18 cellular contexts compared by ENCODE assay signal in the genomic region with DNA sequence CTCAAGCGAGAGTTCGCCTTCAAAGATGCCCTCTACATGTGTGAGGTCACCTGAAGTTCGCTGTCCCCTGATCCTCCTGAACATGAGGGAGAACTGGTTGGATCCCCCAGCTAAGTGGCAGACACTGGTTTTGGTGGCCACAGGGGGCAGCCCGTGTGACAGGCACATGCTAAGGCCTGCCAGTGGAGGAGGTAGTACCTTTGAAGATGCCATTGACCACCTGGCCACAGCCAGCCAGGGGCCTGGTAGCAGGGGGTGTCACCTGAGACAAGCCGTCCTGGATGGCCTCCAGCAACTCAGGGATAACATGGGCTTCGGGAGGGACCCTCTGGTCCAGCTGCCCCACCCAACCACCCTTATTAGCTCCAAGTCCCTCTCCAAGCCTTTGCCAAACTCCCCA. TPM values are rescaled to one million over a fixed set of nuclear protein-coding genes. Genes with fewer than 3 reads are reported as not detected.
"Had no signal": no experiment of that assay in that cellular context is flagged by ENCODE, and none has a peak within 500 bp of the region (broad histone marks: within the 10 kb centered on the region; RNA-seq: fewer than 3 reads in every experiment).

No MANE protein-coding gene starts in this region.

- FAIRE-seq: pancreas had no signal

- H3K27me3 ChIP-seq: hepatocyte, pancreas, tibial artery, uterus had no signal

- DNase-seq: activated CD4-positive, alpha-beta memory T cell treated with anti-CD3 and anti-CD28 coated beads for 36 hours; activated CD4-positive, alpha-beta T cell treated with anti-CD3 and anti-CD28 coated beads for 1 hour; activated CD8-positive, alpha-beta memory T cell treated with anti-CD3 and anti-CD28 coated beads, Interleukin-2, amount 50 U/mL, for 4 hours; activated naive CD4-positive, alpha-beta T cell; activated T-cell treated with anti-CD3 and anti-CD28 coated beads, Interleukin-2, amount 50 U/mL, for 72 hours; stimulated activated CD4-positive, alpha-beta T cell treated with anti-CD3 and anti-CD28 coated beads, Interleukin-15, amount 100 ng/mL, for 24 hours; stimulated activated CD4-positive, alpha-beta T cell treated with anti-CD3 and anti-CD28 coated beads, Interleukin-4, amount 100 ng/mL, for 4 hours; T-helper 9 cell; uterus had no signal

- H3K4me3 ChIP-seq: hepatocyte, pancreas, tibial artery, uterus had no signal

- H3K36me3 Mint-ChIP-seq: activated CD4-positive, alpha-beta memory T cell treated with anti-CD3 and anti-CD28 coated beads for 36 hours; mesothelial cell of epicardium had no signal

- H3K9me3 ChIP-seq: pancreas, tibial artery, uterus had no signal

- H3K4me3 Mint-ChIP-seq: activated CD4-positive, alpha-beta memory T cell treated with anti-CD3 and anti-CD28 coated beads for 36 hours; activated T-cell treated with anti-CD3 and anti-CD28 coated beads, Interleukin-2, amount 50 U/mL, for 72 hours; central memory CD8-positive, alpha-beta T cell; mesothelial cell of epicardium; neural crest cell had no signal

- H3K4me1 Mint-ChIP-seq: central memory CD8-positive, alpha-beta T cell; neural crest cell had no signal

- H3K27ac ChIP-seq: hepatocyte, pancreas, uterus had no signal

- H2AFZ ChIP-seq: hepatocyte had no signal

- H3K27ac Mint-ChIP-seq: activated CD4-positive, alpha-beta memory T cell treated with anti-CD3 and anti-CD28 coated beads for 36 hours; activated T-cell treated with anti-CD3 and anti-CD28 coated beads, Interleukin-2, amount 50 U/mL, for 72 hours; mesothelial cell of epicardium had no signal

- ATAC-seq: pancreas had no signal

- H3K36me3 ChIP-seq: pancreas, tibial artery, uterus had no signal

- H3K4me2 ChIP-seq: hepatocyte had no signal

- H3K9me3 Mint-ChIP-seq: activated CD4-positive, alpha-beta memory T cell treated with anti-CD3 and anti-CD28 coated beads for 36 hours; activated T-cell treated with anti-CD3 and anti-CD28 coated beads, Interleukin-2, amount 50 U/mL, for 72 hours; central memory CD8-positive, alpha-beta T cell; mesothelial cell of epicardium; neural crest cell had no signal

- H3K79me2 ChIP-seq: hepatocyte had no signal

- H3K4me1 ChIP-seq: pancreas, uterus had no signal

RNA-seq across cellular contexts. Expression of gene ALDH3A1, which starts 7.3 kb away (rescaled TPM):
- total RNA-seq: neural crest cell had no signal

RNA-seq across cellular contexts. Expression of gene SLC47A2, which starts 39.0 kb away (rescaled TPM):
- total RNA-seq: activated CD4-positive, alpha-beta memory T cell treated with anti-CD3 and anti-CD28 coated beads for 36 hours; activated T-cell treated with anti-CD3 and anti-CD28 coated beads, Interleukin-2, amount 50 U/mL, for 72 hours; dermis microvascular lymphatic vessel endothelial cell; kidney epithelial cell; liver; mesothelial cell of epicardium; neural crest cell; pancreas had no signal
- polyA plus RNA-seq: hepatocyte, pancreas had no signal
